ENCODE assay signal across 21 cellular contexts in genomic region chr12:91613223-91613779, GRCh38.
"Had no signal": no experiment of that assay in that cellular context is flagged by ENCODE, and none has a peak within 500 bp of the region (broad histone marks: within the 10 kb centered on the region; RNA-seq: fewer than 3 reads in every experiment).

No MANE protein-coding gene starts in this region.

- H3K4me3 ChIP-seq: gastroesophageal sphincter, lung, mucosa of descending colon, psoas muscle, skin epidermis, stomach had no signal

- H3K36me3 Mint-ChIP-seq: naive thymus-derived CD8-positive, alpha-beta T cell; stimulated activated naive B cell treated with anti-CD40 and anti-IgM and Interleukin-4, amounts not matched to agents 10 μg/mL and 1 μg/mL and 100 μg/mL, for 72 hours had no signal

- H3K27me3 ChIP-seq: gastroesophageal sphincter, neutrophil, stomach had no signal

- H3K4me1 ChIP-seq: gastroesophageal sphincter, psoas muscle, stomach had no signal

- H3K27ac Mint-ChIP-seq: stimulated activated naive B cell treated with anti-CD40 and anti-IgM and Interleukin-4, amounts not matched to agents 10 μg/mL and 1 μg/mL and 100 μg/mL, for 72 hours had no signal

- H3K27ac ChIP-seq: gastroesophageal sphincter, neutrophil, psoas muscle, skin epidermis, stomach had no signal

- H3K9me3 Mint-ChIP-seq: naive thymus-derived CD8-positive, alpha-beta T cell; stimulated activated naive B cell treated with anti-CD40 and anti-IgM and Interleukin-4, amounts not matched to agents 10 μg/mL and 1 μg/mL and 100 μg/mL, for 72 hours had no signal

- H3K9me3 ChIP-seq: gastroesophageal sphincter, mucosa of descending colon, neutrophil, psoas muscle, stomach had no signal

- FAIRE-seq: kidney had no signal

- H3K36me3 ChIP-seq: gastroesophageal sphincter, neutrophil, stomach had no signal

- DNase-seq: central memory CD4-positive, alpha-beta T cell; effector memory CD4-positive, alpha-beta T cell; erythroblast; glutamatergic neuron; kidney; left cardiac atrium; left ventricle myocardium superior; mucosa of descending colon; naive thymus-derived CD8-positive, alpha-beta T cell; psoas muscle; retina; stimulated activated CD4-positive, alpha-beta T cell treated with anti-CD3 and anti-CD28 coated beads, Interleukin-2, amount 100 ng/mL, for 24 hours; stimulated activated CD4-positive, alpha-beta T cell treated with anti-CD3 and anti-CD28 coated beads, Interleukin-4, amount 100 ng/mL, for 4 hours; stimulated activated naive B cell treated with anti-CD40 and anti-IgM and Interleukin-4, amounts not matched to agents 10 μg/mL and 1 μg/mL and 100 μg/mL, for 72 hours; stomach; substantia nigra; trophoblast cell had no signal

- H3K4me3 Mint-ChIP-seq: naive thymus-derived CD8-positive, alpha-beta T cell; stimulated activated naive B cell treated with anti-CD40 and anti-IgM and Interleukin-4, amounts not matched to agents 10 μg/mL and 1 μg/mL and 100 μg/mL, for 72 hours had no signal
